Comparison of ENCODE assay signal across 18 cellular contexts in genomic region chr11:62926669-62927455, GRCh38. TPM values are rescaled to one million over a fixed set of nuclear protein-coding genes. Genes with fewer than 3 reads are reported as not detected.
DNase-seq lines count a peak whose midpoint lies in the region; ATAC-seq and TF ChIP-seq lines count a peak whose summit lies in the region.
"Had no signal": no experiment of that assay in that cellular context is flagged by ENCODE, and none has a peak within 500 bp of the region (broad histone marks: within the 10 kb centered on the region; RNA-seq: fewer than 3 reads in every experiment).

No MANE protein-coding gene starts in this region.

- WGBS in esophagus muscularis mucosa = 17% methylated on average over 18 of the region's 53 CpGs
- 20% methylated on average over 53 of the region's 53 CpGs for WGBS in urinary bladder

- no peak overlapping the region for H3K27ac Mint-ChIP-seq in nephron progenitor cell
- H3K27ac Mint-ChIP-seq: HFFc6 had no signal

- no peak for TF ChIP-seq EP300 in esophagus muscularis mucosa (IDR thresholded peaks at IDR 0.05)

- H3K9me3 ChIP-seq in right atrium auricular region = no peaks in the 10 kb centered on the region
- H3K9me3 ChIP-seq in esophagus muscularis mucosa = no peaks in the 10 kb centered on the region
- H3K9me3 ChIP-seq: colonic mucosa had no signal

- DNase-seq in cardiac septum (ENCODE audit: low spot score) = peak; percentile 70
- DNase-seq in right atrium auricular region (ENCODE audit: low spot score) = no peak
- DNase-seq in esophagus muscularis mucosa (ENCODE audit: extremely low spot score) = no peak
- no peak for DNase-seq in nephron progenitor cell
- no peak for DNase-seq in NOMO-1 (lab: John Stamatoyannopoulos, UW; ENCODE audit: unreplicated experiment in 2 of 2)
- DNase-seq: activated CD4-positive, CD25-positive, alpha-beta regulatory T cell treated with anti-CD3 and anti-CD28 coated beads, Interleukin-2, amount 50 U/mL, for 72 hours; colonic mucosa; HFFc6; MV-4-11 had no signal

- intact Hi-C loops in cardiac septum (cut with DNase I) (no loop called here), esophagus muscularis mucosa (cut with DNase I) (no loop called here)

- TF ChIP-seq CTCF in right atrium auricular region (IDR thresholded peaks at IDR 0.05) (no peak), esophagus muscularis mucosa (IDR thresholded peaks at IDR 0.05) (no peak), nephron progenitor cell (IDR thresholded peaks at IDR 0.05) (no peak)

- H3K4me1 Mint-ChIP-seq in nephron progenitor cell = peaks cover 63% of the 10 kb centered on the region

- H3K36me3 ChIP-seq in right atrium auricular region (no peaks in the 10 kb centered on the region), esophagus muscularis mucosa (no peaks in the 10 kb centered on the region), urinary bladder (ENCODE audit: insufficient read depth) (no peaks in the 10 kb centered on the region)
- H3K36me3 ChIP-seq: colonic mucosa had no signal

- peaks cover 16% of the 10 kb centered on the region for H3K9me3 Mint-ChIP-seq in nephron progenitor cell
- H3K9me3 Mint-ChIP-seq: HFFc6 had no signal

- H3K27me3 ChIP-seq in right atrium auricular region (peaks cover 7 to 21% of the 10 kb centered on the region in 2 donors), esophagus muscularis mucosa (peaks cover 0 to 76% (median 41%) of the 10 kb centered on the region in 4 donors)

- no peak for TF ChIP-seq POLR2A in esophagus muscularis mucosa (IDR thresholded peaks at IDR 0.05; ENCODE audit: low read depth)

- H3K4me3 ChIP-seq in right atrium auricular region (peak overlapping the region in 1 of 2 donors; percentile 47), esophagus muscularis mucosa (peak overlapping the region; percentile 30 to 48 (median 39)), urinary bladder (ENCODE audit: low read depth, low read length) (peak overlapping the region; percentile 8)

- peaks cover 95% of the 10 kb centered on the region for H3K27me3 Mint-ChIP-seq in nephron progenitor cell (ENCODE audit: low read depth, poor library complexity)

- peak overlapping the region; percentile 71 for H3K4me3 Mint-ChIP-seq in nephron progenitor cell
- H3K4me3 Mint-ChIP-seq: HFFc6 had no signal

- H3K27ac ChIP-seq in right atrium auricular region = no peak overlapping the region
- H3K27ac ChIP-seq in esophagus muscularis mucosa (replicated peaks in 1 of 4) = no peak overlapping the region
- H3K27ac ChIP-seq in urinary bladder (ENCODE audit: low read depth) = no peak overlapping the region
- H3K27ac ChIP-seq: colonic mucosa had no signal

- H3K4me1 ChIP-seq in right atrium auricular region (peaks cover 0 to 34% of the 10 kb centered on the region in 2 donors), esophagus muscularis mucosa (peaks cover 24 to 42% (median 34%) of the 10 kb centered on the region in 4 donors), urinary bladder (ENCODE audit: insufficient read depth) (no peaks in the 10 kb centered on the region)
- H3K4me1 ChIP-seq: colonic mucosa had no signal

- no peaks in the 10 kb centered on the region for H3K36me3 Mint-ChIP-seq in nephron progenitor cell (ENCODE audit: low read depth)

- no peak for ATAC-seq in GM19328 (IDR thresholded peaks at IDR 0.05; ENCODE audit: unreplicated experiment)
- ATAC-seq in GM18867 (IDR thresholded peaks at IDR 0.05; ENCODE audit: unreplicated experiment) = no peak

RNA-seq across cellular contexts. Expression of gene CHRM1, which starts 5.7 kb away (rescaled TPM):
- not detected for total RNA-seq in cardiac septum
- not detected for total RNA-seq in right atrium auricular region
- total RNA-seq in esophagus muscularis mucosa = under 1 TPM in 2 of 4 donors, not detected in 2; 0.33 to 0.40 TPM
- total RNA-seq in urinary bladder = 0.53 TPM
- 0.46 TPM for polyA plus RNA-seq in urinary bladder
- total RNA-seq: HFFc6, OCI-LY7, skeletal muscle tissue, subcutaneous adipose tissue had no signal
- polyA plus RNA-seq: keratinocyte had no signal

RNA-seq across cellular contexts. Expression of gene SLC3A2, which starts 46.2 kb away (rescaled TPM):
- total RNA-seq in cardiac septum = 38.6 TPM
- 10 to 100 TPM; 27.7 to 64.9 TPM for total RNA-seq in right atrium auricular region
- total RNA-seq in esophagus muscularis mucosa = 100 to 1,000 TPM in 1 of 4 donors, 10 to 100 TPM in 3; 53.2 to 123 (median 86.4) TPM
- 45.0 TPM for total RNA-seq in urinary bladder
- polyA plus RNA-seq in urinary bladder = 126 TPM

RNA-seq across cellular contexts. Expression of gene SLC22A6, which starts 57.9 kb away (rescaled TPM):
- not detected for total RNA-seq in cardiac septum
- total RNA-seq in right atrium auricular region = not detected
- total RNA-seq in esophagus muscularis mucosa = not detected
- not detected for total RNA-seq in urinary bladder
- not detected for polyA plus RNA-seq in urinary bladder
- total RNA-seq: A673, colonic mucosa, HFFc6, OCI-LY7, skeletal muscle tissue, subcutaneous adipose tissue had no signal
- polyA plus RNA-seq: adipose tissue, keratinocyte had no signal
